ENCODE assay signal across 18 cellular contexts in the genomic region with DNA sequence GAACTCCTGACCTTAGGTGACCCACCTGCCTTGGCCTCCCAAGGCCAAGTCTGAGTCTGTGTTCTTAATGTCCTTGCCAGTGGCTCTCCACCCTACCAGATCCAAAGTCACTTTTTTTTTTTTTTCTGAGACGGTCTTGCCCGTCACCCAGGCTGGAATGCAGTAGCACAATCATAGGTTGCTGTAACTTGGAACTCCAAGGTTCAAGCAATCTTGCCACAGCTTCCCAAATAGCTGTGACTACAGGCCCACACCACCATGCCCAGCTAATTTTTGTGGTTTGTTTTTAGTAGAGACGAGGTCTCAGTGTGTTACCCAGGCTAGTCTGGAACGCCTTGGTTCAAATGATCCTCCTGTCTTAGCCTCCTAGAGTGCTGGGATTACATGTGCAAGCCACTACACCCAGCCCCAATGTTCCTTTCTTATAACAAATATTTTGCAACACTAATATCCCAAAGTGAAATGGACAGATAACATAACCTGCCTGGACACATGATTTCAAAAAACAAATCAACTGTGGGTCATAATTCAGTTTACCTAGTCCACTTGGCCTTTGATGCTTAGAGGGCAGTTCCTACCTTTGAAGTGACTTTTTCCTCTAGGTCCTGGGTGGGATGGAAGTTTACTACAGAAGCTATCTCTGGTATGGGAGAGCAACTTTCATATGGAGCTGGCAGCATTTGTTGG. TPM values are rescaled to one million over a fixed set of nuclear protein-coding genes. Genes with fewer than 3 reads are reported as not detected.
DNase-seq lines count a peak whose midpoint lies in the region; ATAC-seq, FAIRE-seq and TF ChIP-seq lines count a peak whose summit lies in the region.
"Had no signal": no experiment of that assay in that cellular context is flagged by ENCODE, and none has a peak within 500 bp of the region (broad histone marks: within the 10 kb centered on the region; RNA-seq: fewer than 3 reads in every experiment).

No MANE protein-coding gene starts in this region.

- peaks cover 7% of the 10 kb centered on the region for H3K4me1 Mint-ChIP-seq in activated naive CD8-positive, alpha-beta T cell (ENCODE audit: low read depth)
- peaks cover 10% of the 10 kb centered on the region for H3K4me1 Mint-ChIP-seq in activated naive CD8-positive, alpha-beta T cell treated with anti-CD3 and anti-CD28 coated beads for 36 hours
- H3K4me1 Mint-ChIP-seq in WTC11, result peaks cover 8% of the 10 kb centered on the region

- no peaks in the 10 kb centered on the region for H3K79me2 ChIP-seq in HepG2 (ENCODE audit: insufficient read depth, low read length)

- H3K27me3 ChIP-seq in HepG2 (ENCODE audit: control insufficient read depth in 1 of 2, insufficient read depth in 2 of 2, low read length in 2 of 2) (no peaks in the 10 kb centered on the region), stomach (peaks cover 0 to 5% (median 0%) of the 10 kb centered on the region in 3 donors)
- H3K27me3 ChIP-seq: BE2C had no signal

- no peak overlapping the region for H3K9ac ChIP-seq in HepG2 (ENCODE audit: insufficient read depth, low read depth, low read length)

- FAIRE-seq in HepG2 (lab: Jason Lieb, UNC), result peak; percentile 98
- FAIRE-seq: A204.1, GM19239, H1 had no signal

- 0 out of 2 replicates have a peak overlapping the region, but pooled peaks have one; percentile 2 for H3K4me2 ChIP-seq in HepG2 (ENCODE audit: low read depth, low read length)

- H4K20me1 ChIP-seq in HepG2 (ENCODE audit: insufficient read depth, low read length), result no peaks in the 10 kb centered on the region

- peak overlapping the region; percentile 10 for H3K27ac Mint-ChIP-seq in activated naive CD8-positive, alpha-beta T cell
- no peak overlapping the region for H3K27ac Mint-ChIP-seq in activated naive CD8-positive, alpha-beta T cell treated with anti-CD3 and anti-CD28 coated beads for 36 hours
- H3K27ac Mint-ChIP-seq in WTC11, result peak overlapping the region; percentile 54; the same call in 1 of the 2 replicates

- H3K4me1 ChIP-seq in HepG2 (ENCODE audit: insufficient read depth, low read length) (peaks cover 35% of the 10 kb centered on the region), stomach (peaks cover 22 to 30% (median 26%) of the 10 kb centered on the region in 4 donors)
- H3K4me1 ChIP-seq: BE2C had no signal

- H2AFZ ChIP-seq in HepG2 (ENCODE audit: low read length), result no peak overlapping the region

- ATAC-seq in WTC11 (no peak), HepG2 (peak; percentile 74), HG02798 (IDR thresholded peaks at IDR 0.05; ENCODE audit: poor library complexity, unreplicated experiment) (no peak)
- no peak for ATAC-seq in activated CD4-positive, CD25-positive, alpha-beta regulatory T cell treated with anti-CD3 and anti-CD28 coated beads, Interleukin-2, amount 50 U/mL, for 24 hours

- intact Hi-C loops in HepG2 (cut with micrococcal nuclease; ENCODE audit: unreplicated experiment) (no loop called here), stomach (cut with DNase I; ENCODE audit: low total_unique reads) (no loop called here)

- no peak overlapping the region for H3K4me3 ChIP-seq in HepG2 (replicated peaks in 1 of 3; ENCODE audit: insufficient read depth in 1 of 3, low read depth in 2 of 3, low read length in 3 of 3)
- no peak overlapping the region for H3K4me3 ChIP-seq in stomach

- H3K9me3 ChIP-seq in HepG2 (ENCODE audit: low read length) (no peaks in the 10 kb centered on the region), stomach (no peaks in the 10 kb centered on the region)
- H3K9me3 ChIP-seq: BE2C, Caco-2 had no signal

- BruUV-seq in HepG2 (replicated peaks; lab: Mats Ljungman, UMichigan), result no TSS peak

- H3K27me3 Mint-ChIP-seq in activated naive CD8-positive, alpha-beta T cell, result no peaks in the 10 kb centered on the region
- H3K27me3 Mint-ChIP-seq in activated naive CD8-positive, alpha-beta T cell treated with anti-CD3 and anti-CD28 coated beads for 36 hours, result no peaks in the 10 kb centered on the region
- no peaks in the 10 kb centered on the region; the same call in 1 of the 2 replicates for H3K27me3 Mint-ChIP-seq in WTC11 (ENCODE audit: low read depth)
- H3K27me3 Mint-ChIP-seq: CD8-positive, alpha-beta memory T cell; IgD-negative memory B cell had no signal

- POLR2A ChIA-PET in WTC11 (lab: Charles Lee), result interaction anchor here (0.7 kb wide), 1 partner anchor 197 kb away, joined by 3 read pairs; no protein-coding TSS in a partner anchor
- POLR2A ChIA-PET in HepG2 (lab: Yijun Ruan, JAX), result interaction anchor here (1.1 to 3.0 kb wide), 5 partner anchors 11 to 73 kb away, joined by 5 to 12 read pairs (median 7); partner anchors contain the start of genes CASC3 and NR1D1

- TF ChIP-seq POLR2A in HepG2 (IDR thresholded peaks at IDR 0.05; ENCODE audit: insufficient read depth in 1 of 2, low read depth in 2 of 2, low read length in 2 of 2) (no peak), stomach (IDR thresholded peaks at IDR 0.05) (no peak)

- H3K27ac ChIP-seq in HepG2 (ENCODE audit: extremely low read length, insufficient read depth, low read length) (peak overlapping the region; percentile 56), stomach (no peak overlapping the region)
- H3K27ac ChIP-seq: C4-2B had no signal

- H3K9me3 Mint-ChIP-seq in activated naive CD8-positive, alpha-beta T cell (ENCODE audit: low read depth), result no peaks in the 10 kb centered on the region
- no peaks in the 10 kb centered on the region for H3K9me3 Mint-ChIP-seq in activated naive CD8-positive, alpha-beta T cell treated with anti-CD3 and anti-CD28 coated beads for 36 hours
- no peaks in the 10 kb centered on the region for H3K9me3 Mint-ChIP-seq in WTC11
- H3K9me3 Mint-ChIP-seq: CD8-positive, alpha-beta memory T cell; IgD-negative memory B cell had no signal

- WGBS in HepG2 (ENCODE audit: low lambda C conversion rate), result 43% methylated on average over 4 of the region's 4 CpGs
- 75 to 91% (median 84%) methylated on average over 4 of the region's 4 CpGs for WGBS in stomach, 5 donors

- TF ChIP-seq RAD21 in HepG2 (CRISPR knock-in tag; IDR thresholded peaks at IDR 0.05), result no peak

- in situ Hi-C loops in HepG2 (cut with HindIII; ENCODE audit: extremely low pct_ligation_motif_present, low pct_unique_long_range_greater_than_20kb), result no loop called here

- no peak for TF ChIP-seq CTCF in WTC11 (IDR thresholded peaks at IDR 0.05)
- TF ChIP-seq CTCF in HepG2 (CRISPR knock-in tag; IDR thresholded peaks at IDR 0.05), result no peak
- no peak for TF ChIP-seq CTCF in stomach (IDR thresholded peaks at IDR 0.05)

- DNase-seq in activated naive CD8-positive, alpha-beta T cell treated with anti-CD3 and anti-CD28 coated beads for 36 hours, result no peak
- no peak for DNase-seq in WTC11 (ENCODE audit: low spot score)
- DNase-seq in HepG2 (ENCODE audit: low spot score), result peak; percentile 89
- no peak for DNase-seq in stomach
- DNase-seq: BE2C; Caco-2; CD8-positive, alpha-beta memory T cell; DND-41; GDM1; HCEC 1CT had no signal

- TF ChIP-seq EP300 in HepG2 (IDR thresholded peaks at IDR 0.05; ENCODE audit: low read depth in 2 of 2, low read length in 2 of 2) (peak in 1 of 2 experiments; percentile 80; a peak in 2 of 4 replicates), HepG2 (CRISPR knock-in tag; IDR thresholded peaks at IDR 0.05; ENCODE audit: borderline replicate concordance) (peak; percentile 12; the same call in 1 of the 2 replicates), stomach (IDR thresholded peaks at IDR 0.05) (no peak)

- CTCF ChIA-PET in WTC11 (lab: Charles Lee), result interaction anchor here (1.6 to 7.4 kb wide), 2 partner anchors 18 to 60 kb away, joined by 4 to 75 read pairs; no protein-coding TSS in a partner anchor
- CTCF ChIA-PET in HepG2 (lab: Yijun Ruan, JAX; ENCODE audit: low intra/inter-chr PET ratio, low total read pairs), result no interaction called here

- H3K36me3 ChIP-seq in HepG2 (replicated peaks in 1 of 2; ENCODE audit: control insufficient read depth in 1 of 2, insufficient read depth in 2 of 2, low read length in 2 of 2) (peaks cover 35 to 63% of the 10 kb centered on the region in 2 experiments), stomach (peaks cover 40 to 80% (median 73%) of the 10 kb centered on the region in 4 donors)

- H3K36me3 Mint-ChIP-seq in activated naive CD8-positive, alpha-beta T cell, result peaks cover 7% of the 10 kb centered on the region
- peaks cover 24% of the 10 kb centered on the region for H3K36me3 Mint-ChIP-seq in activated naive CD8-positive, alpha-beta T cell treated with anti-CD3 and anti-CD28 coated beads for 36 hours
- H3K36me3 Mint-ChIP-seq in WTC11, result peaks cover 49% of the 10 kb centered on the region

- H3K4me3 Mint-ChIP-seq in activated naive CD8-positive, alpha-beta T cell, result no peak overlapping the region
- no peak overlapping the region for H3K4me3 Mint-ChIP-seq in activated naive CD8-positive, alpha-beta T cell treated with anti-CD3 and anti-CD28 coated beads for 36 hours
- no peak overlapping the region for H3K4me3 Mint-ChIP-seq in WTC11
- H3K4me3 Mint-ChIP-seq: IgD-negative memory B cell had no signal

RNA-seq across cellular contexts. Expression of gene RAPGEFL1, which starts 4.0 kb away (rescaled TPM):
- 1 to 10 TPM; 4.3 to 5.1 TPM for total RNA-seq in activated naive CD8-positive, alpha-beta T cell treated with anti-CD3 and anti-CD28 coated beads for 36 hours
- 19.9 to 23.0 TPM (median 19.9 TPM) in 3 replicates for total RNA-seq in WTC11 (2021)
- 1.1 and 4.5 TPM in 2 replicates for total RNA-seq in HepG2 (2016; rRNA removed; fragmentation: Illumina TruSeq; extraction: Trizol)
- total RNA-seq in HepG2 (2016; cell fraction: cytosol; rRNA removed; fragmentation: Illumina TruSeq; extraction: Trizol; ENCODE audit: low read depth), result 1.5 and 1.9 TPM in 2 replicates
- 1.3 and 2.7 TPM in 2 replicates for total RNA-seq in HepG2 (2016; cell fraction: insoluble cytoplasmic fraction; rRNA removed; fragmentation: Illumina TruSeq; extraction: Trizol)
- total RNA-seq in HepG2 (2016; cell fraction: membrane; rRNA removed; fragmentation: Illumina TruSeq; extraction: Trizol), result 1.7 TPM in 2 replicates
- 4.2 and 4.8 TPM in 2 replicates for total RNA-seq in HepG2 (2016; cell fraction: nucleus; rRNA removed; fragmentation: Illumina TruSeq; extraction: Trizol)
- polyA plus RNA-seq in HepG2 (2011; rRNA removed), result 7.3 and 7.8 TPM in 2 replicates
- 1.8 and 1.9 TPM in 2 replicates for polyA plus RNA-seq in HepG2 (2011; cell fraction: cytosol; rRNA removed)
- 53.9 and 60.7 TPM in 2 replicates for polyA plus RNA-seq in HepG2 (2011; cell fraction: nucleus; rRNA removed)
- 6.4 and 8.2 TPM in 2 replicates for polyA plus RNA-seq in HepG2 (2012)
- polyA plus RNA-seq in HepG2 (2016; cell fraction: cytosol; fragmentation: Illumina TruSeq; extraction: Trizol; ENCODE audit: low read depth), result 0.27 and 0.35 TPM in 2 replicates
- polyA plus RNA-seq in HepG2 (2016; cell fraction: insoluble cytoplasmic fraction; fragmentation: Illumina TruSeq; extraction: Trizol; ENCODE audit: low read depth), result 1.6 and 2.4 TPM in 2 replicates
- 0.85 and 0.91 TPM in 2 replicates for polyA plus RNA-seq in HepG2 (2016; cell fraction: membrane; fragmentation: Illumina TruSeq; extraction: Trizol; ENCODE audit: low read depth)
- 23.6 and 26.4 TPM in 2 replicates for polyA plus RNA-seq in HepG2 (2016; cell fraction: nucleus; fragmentation: Illumina TruSeq; extraction: Trizol; ENCODE audit: insufficient read depth, low read depth)
- 4.9 and 19.9 TPM in 2 replicates for polyA minus RNA-seq in HepG2 (2011; rRNA and poly(A)+ RNA removed; ENCODE audit: low replicate concordance)
- 0.53 and 1.3 TPM in 2 replicates for polyA minus RNA-seq in HepG2 (2011; cell fraction: cytosol; rRNA and poly(A)+ RNA removed)
- polyA minus RNA-seq in HepG2 (2011; cell fraction: nucleus; rRNA and poly(A)+ RNA removed), result 10.6 and 13.8 TPM in 2 replicates
- total RNA-seq in stomach, result 100 to 1,000 TPM in 1 of 5 donors, 10 to 100 TPM in 3, 1 to 10 TPM in 1; 8.5 to 294 (median 29.0) TPM
- 10 to 100 TPM in 2 of 3 donors, 1 to 10 TPM in 1; 5.2 to 76.8 (median 15.4) TPM for polyA plus RNA-seq in stomach

RNA-seq across cellular contexts. Expression of gene CASC3, which starts 32.9 kb away (rescaled TPM):
- 10 to 100 TPM; 74.5 to 77.0 TPM for total RNA-seq in activated naive CD8-positive, alpha-beta T cell treated with anti-CD3 and anti-CD28 coated beads for 36 hours
- total RNA-seq in WTC11 (2021) (107 to 119 TPM (median 115 TPM) in 3 replicates), HepG2 (2016; rRNA removed; fragmentation: Illumina TruSeq; extraction: Trizol) (29.6 and 30.8 TPM in 2 replicates), stomach (100 to 1,000 TPM in 2 of 5 donors, 10 to 100 TPM in 3; 41.9 to 198 (median 85.5) TPM)
- 27.8 and 32.3 TPM in 2 replicates for total RNA-seq in HepG2 (2016; cell fraction: cytosol; rRNA removed; fragmentation: Illumina TruSeq; extraction: Trizol; ENCODE audit: low read depth)
- 26.4 and 32.2 TPM in 2 replicates for total RNA-seq in HepG2 (2016; cell fraction: insoluble cytoplasmic fraction; rRNA removed; fragmentation: Illumina TruSeq; extraction: Trizol)
- 28.8 and 30.1 TPM in 2 replicates for total RNA-seq in HepG2 (2016; cell fraction: membrane; rRNA removed; fragmentation: Illumina TruSeq; extraction: Trizol)
- total RNA-seq in HepG2 (2016; cell fraction: nucleus; rRNA removed; fragmentation: Illumina TruSeq; extraction: Trizol), result 30.8 and 38.1 TPM in 2 replicates
- polyA plus RNA-seq in HepG2 (2011; rRNA removed) (60.9 and 62.9 TPM in 2 replicates), stomach (10 to 100 TPM; 27.6 to 42.2 (median 37.0) TPM)
- polyA plus RNA-seq in HepG2 (2011; cell fraction: cytosol; rRNA removed), result 25.1 and 35.9 TPM in 2 replicates
- polyA plus RNA-seq in HepG2 (2011; cell fraction: nucleus; rRNA removed), result 142 and 152 TPM in 2 replicates
- 70.7 and 76.1 TPM in 2 replicates for polyA plus RNA-seq in HepG2 (2012)
- 5.4 and 6.1 TPM in 2 replicates for polyA plus RNA-seq in HepG2 (2016; cell fraction: cytosol; fragmentation: Illumina TruSeq; extraction: Trizol; ENCODE audit: low read depth)
- polyA plus RNA-seq in HepG2 (2016; cell fraction: insoluble cytoplasmic fraction; fragmentation: Illumina TruSeq; extraction: Trizol; ENCODE audit: low read depth), result 32.0 and 41.3 TPM in 2 replicates
- 18.7 and 20.0 TPM in 2 replicates for polyA plus RNA-seq in HepG2 (2016; cell fraction: membrane; fragmentation: Illumina TruSeq; extraction: Trizol; ENCODE audit: low read depth)
- 74.6 and 84.0 TPM in 2 replicates for polyA plus RNA-seq in HepG2 (2016; cell fraction: nucleus; fragmentation: Illumina TruSeq; extraction: Trizol; ENCODE audit: insufficient read depth, low read depth)
- polyA minus RNA-seq in HepG2 (2011; rRNA and poly(A)+ RNA removed; ENCODE audit: low replicate concordance), result 60.8 and 70.8 TPM in 2 replicates
- 20.8 and 24.8 TPM in 2 replicates for polyA minus RNA-seq in HepG2 (2011; cell fraction: cytosol; rRNA and poly(A)+ RNA removed)
- 59.5 and 60.8 TPM in 2 replicates for polyA minus RNA-seq in HepG2 (2011; cell fraction: nucleus; rRNA and poly(A)+ RNA removed)

RNA-seq across cellular contexts. Expression of gene WIPF2, which starts 45.9 kb away (rescaled TPM):
- 10 to 100 TPM; 15.7 to 17.4 TPM for total RNA-seq in activated naive CD8-positive, alpha-beta T cell treated with anti-CD3 and anti-CD28 coated beads for 36 hours
- total RNA-seq in WTC11 (2021), result 23.0 to 24.6 TPM (median 23.8 TPM) in 3 replicates
- 10.8 and 11.8 TPM in 2 replicates for total RNA-seq in HepG2 (2016; rRNA removed; fragmentation: Illumina TruSeq; extraction: Trizol)
- total RNA-seq in HepG2 (2016; cell fraction: cytosol; rRNA removed; fragmentation: Illumina TruSeq; extraction: Trizol; ENCODE audit: low read depth), result 1.2 and 1.4 TPM in 2 replicates
- 11.1 and 11.4 TPM in 2 replicates for total RNA-seq in HepG2 (2016; cell fraction: insoluble cytoplasmic fraction; rRNA removed; fragmentation: Illumina TruSeq; extraction: Trizol)
- total RNA-seq in HepG2 (2016; cell fraction: membrane; rRNA removed; fragmentation: Illumina TruSeq; extraction: Trizol), result 7.1 and 7.4 TPM in 2 replicates
- total RNA-seq in HepG2 (2016; cell fraction: nucleus; rRNA removed; fragmentation: Illumina TruSeq; extraction: Trizol), result 8.5 and 10.1 TPM in 2 replicates
- 7.2 and 8.3 TPM in 2 replicates for polyA plus RNA-seq in HepG2 (2011; rRNA removed)
- 3.3 and 3.9 TPM in 2 replicates for polyA plus RNA-seq in HepG2 (2011; cell fraction: cytosol; rRNA removed)
- 6.3 and 6.8 TPM in 2 replicates for polyA plus RNA-seq in HepG2 (2011; cell fraction: nucleus; rRNA removed)
- polyA plus RNA-seq in HepG2 (2012), result 16.2 and 16.9 TPM in 2 replicates
- polyA plus RNA-seq in HepG2 (2016; cell fraction: cytosol; fragmentation: Illumina TruSeq; extraction: Trizol; ENCODE audit: low read depth), result 1.7 and 1.9 TPM in 2 replicates
- 14.6 and 18.9 TPM in 2 replicates for polyA plus RNA-seq in HepG2 (2016; cell fraction: insoluble cytoplasmic fraction; fragmentation: Illumina TruSeq; extraction: Trizol; ENCODE audit: low read depth)
- 4.5 and 5.5 TPM in 2 replicates for polyA plus RNA-seq in HepG2 (2016; cell fraction: membrane; fragmentation: Illumina TruSeq; extraction: Trizol; ENCODE audit: low read depth)
- 17.7 and 23.9 TPM in 2 replicates for polyA plus RNA-seq in HepG2 (2016; cell fraction: nucleus; fragmentation: Illumina TruSeq; extraction: Trizol; ENCODE audit: insufficient read depth, low read depth)
- polyA minus RNA-seq in HepG2 (2011; rRNA and poly(A)+ RNA removed; ENCODE audit: low replicate concordance), result 10.7 and 12.1 TPM in 2 replicates
- polyA minus RNA-seq in HepG2 (2011; cell fraction: cytosol; rRNA and poly(A)+ RNA removed), result 8.1 and 9.5 TPM in 2 replicates
- 7.2 and 8.5 TPM in 2 replicates for polyA minus RNA-seq in HepG2 (2011; cell fraction: nucleus; rRNA and poly(A)+ RNA removed)
- 10 to 100 TPM in 4 of 5 donors, 1 to 10 TPM in 1; 1.4 to 40.6 (median 15.4) TPM for total RNA-seq in stomach
- 10 to 100 TPM in 2 of 3 donors, 1 to 10 TPM in 1; 6.3 to 11.8 (median 11.2) TPM for polyA plus RNA-seq in stomach

RNA-seq across cellular contexts. Expression of gene MSL1, which starts 51.5 kb away (rescaled TPM):
- total RNA-seq in activated naive CD8-positive, alpha-beta T cell treated with anti-CD3 and anti-CD28 coated beads for 36 hours, result 10 to 100 TPM; 62.7 to 66.7 TPM
- total RNA-seq in WTC11 (2021) (69.2 to 78.1 TPM (median 73.7 TPM) in 3 replicates), HepG2 (2016; rRNA removed; fragmentation: Illumina TruSeq; extraction: Trizol) (76.1 and 88.5 TPM in 2 replicates), stomach (100 to 1,000 TPM in 2 of 5 donors, 10 to 100 TPM in 3; 47.1 to 322 (median 90.1) TPM)
- total RNA-seq in HepG2 (2016; cell fraction: cytosol; rRNA removed; fragmentation: Illumina TruSeq; extraction: Trizol; ENCODE audit: low read depth), result 23.3 and 23.6 TPM in 2 replicates
- total RNA-seq in HepG2 (2016; cell fraction: insoluble cytoplasmic fraction; rRNA removed; fragmentation: Illumina TruSeq; extraction: Trizol), result 62.6 and 89.2 TPM in 2 replicates
- 50.5 and 57.1 TPM in 2 replicates for total RNA-seq in HepG2 (2016; cell fraction: membrane; rRNA removed; fragmentation: Illumina TruSeq; extraction: Trizol)
- total RNA-seq in HepG2 (2016; cell fraction: nucleus; rRNA removed; fragmentation: Illumina TruSeq; extraction: Trizol), result 82.0 and 93.0 TPM in 2 replicates
- polyA plus RNA-seq in HepG2 (2011; rRNA removed) (54.6 and 63.8 TPM in 2 replicates), stomach (10 to 100 TPM; 29.3 to 63.8 (median 32.7) TPM)
- polyA plus RNA-seq in HepG2 (2011; cell fraction: cytosol; rRNA removed), result 19.7 and 28.8 TPM in 2 replicates
- 90.9 and 114 TPM in 2 replicates for polyA plus RNA-seq in HepG2 (2011; cell fraction: nucleus; rRNA removed)
- polyA plus RNA-seq in HepG2 (2012), result 89.3 and 98.8 TPM in 2 replicates
- 10.1 and 10.5 TPM in 2 replicates for polyA plus RNA-seq in HepG2 (2016; cell fraction: cytosol; fragmentation: Illumina TruSeq; extraction: Trizol; ENCODE audit: low read depth)
- polyA plus RNA-seq in HepG2 (2016; cell fraction: insoluble cytoplasmic fraction; fragmentation: Illumina TruSeq; extraction: Trizol; ENCODE audit: low read depth), result 77.5 and 94.3 TPM in 2 replicates
- polyA plus RNA-seq in HepG2 (2016; cell fraction: membrane; fragmentation: Illumina TruSeq; extraction: Trizol; ENCODE audit: low read depth), result 34.7 and 36.6 TPM in 2 replicates
- 173 TPM in 2 replicates for polyA plus RNA-seq in HepG2 (2016; cell fraction: nucleus; fragmentation: Illumina TruSeq; extraction: Trizol; ENCODE audit: insufficient read depth, low read depth)
- polyA minus RNA-seq in HepG2 (2011; rRNA and poly(A)+ RNA removed; ENCODE audit: low replicate concordance), result 21.1 and 21.8 TPM in 2 replicates
- 50.3 and 50.4 TPM in 2 replicates for polyA minus RNA-seq in HepG2 (2011; cell fraction: cytosol; rRNA and poly(A)+ RNA removed)
- 107 and 131 TPM in 2 replicates for polyA minus RNA-seq in HepG2 (2011; cell fraction: nucleus; rRNA and poly(A)+ RNA removed)
